ENCODE assay signal across 8 cellular contexts in genomic region chr14:100375273-100375962, GRCh38. TPM values are rescaled to one million over a fixed set of nuclear protein-coding genes. Genes with fewer than 3 reads are reported as not detected.
DNase-seq lines count a peak whose midpoint lies in the region; ATAC-seq and TF ChIP-seq lines count a peak whose summit lies in the region.

No MANE protein-coding gene starts in this region.

- no peaks in the 10 kb centered on the region for H3K27me3 ChIP-seq in liver (ENCODE audit: control insufficient read depth in 4 of 4, insufficient read depth in 4 of 4, low read length in 3 of 4)

- no peaks in the 10 kb centered on the region for H3K9me3 ChIP-seq in liver (ENCODE audit: control insufficient read depth in 4 of 4, low read length in 3 of 4)

- peak overlapping the region; percentile 87 for H3K4me3 ChIP-seq in WI38 (ENCODE audit: low read depth, low read length)
- H3K4me3 ChIP-seq in liver (ENCODE audit: low read depth in 1 of 3, low read length in 3 of 3), result peak overlapping the region; percentile 81 to 86 (median 85)

- DNase-seq in EH (ENCODE audit: low read depth) (peak; percentile 99), KBM-7 (peak; percentile 73), ecto neural progenitor cell (ENCODE audit: low spot score) (no peak)
- DNase-seq in stimulated activated CD4-positive, alpha-beta T cell treated with anti-CD3 and anti-CD28 coated beads, TNF-alpha, amount 100 ng/mL, for 4 hours (ENCODE audit: low read depth in 3 of 3), result peak; percentile 61 to 73 (median 68)

- TF ChIP-seq RAD21 in liver (IDR thresholded peaks at IDR 0.05), result no peak

- peak; percentile 44 for ATAC-seq in GM21717 (IDR thresholded peaks at IDR 0.05; ENCODE audit: unreplicated experiment)

- in situ Hi-C loops in KBM-7 (cut with MboI; ENCODE audit: low pct_unique_long_range_greater_than_20kb, low sequenced_read_pairs), result loop anchor here (25.0 kb wide), 2 partner anchors 262 to 512 kb away; no protein-coding TSS in a partner anchor

- peaks cover 6 to 25% (median 19%) of the 10 kb centered on the region in 4 donors for H3K4me1 ChIP-seq in liver (ENCODE audit: control insufficient read depth in 4 of 4, insufficient read depth in 4 of 4, low read length in 3 of 4)

- H3K27ac ChIP-seq in cingulate gyrus (ENCODE audit: low read depth, low read length), result peak overlapping the region; percentile 72
- H3K27ac ChIP-seq in liver (ENCODE audit: low read depth in 1 of 2, low read length in 2 of 2), result peak overlapping the region; percentile 83 to 94

- no peak for TF ChIP-seq CTCF in WI38 (IDR thresholded peaks at IDR 0.05; ENCODE audit: low read depth, low read length)
- no peak for TF ChIP-seq CTCF in liver (IDR thresholded peaks at IDR 0.05; ENCODE audit: low read depth, low read length, missing input control)

- WGBS in liver, result 5% methylated on average over 17 of the region's 17 CpGs

- peak overlapping the region; percentile 82 to 87 for H3K9ac ChIP-seq in liver (ENCODE audit: low read depth in 1 of 2, low read length in 2 of 2)

- no peaks in the 10 kb centered on the region for H3K36me3 ChIP-seq in liver (ENCODE audit: control insufficient read depth in 4 of 4, insufficient read depth in 3 of 4, low read depth in 1 of 4, low read length in 3 of 4)

TF ChIP-seq in liver, 16 proteins besides CTCF, POLR2A, EP300 and RAD21:
- TF ChIP-seq YY1 (IDR thresholded peaks at IDR 0.05), result no peak
- no peak for TF ChIP-seq JUND (IDR thresholded peaks at IDR 0.05)
- peak; percentile 62 to 76 for TF ChIP-seq RXRA (IDR thresholded peaks at IDR 0.05)
- peak; percentile 12 for TF ChIP-seq ATF3 (IDR thresholded peaks at IDR 0.05)
TF ChIP-seq in liver: peak in this region for 2.

RNA-seq across cellular contexts. Expression of gene WDR25, which starts 0.9 kb away (rescaled TPM):
- total RNA-seq in liver, result 1 to 10 TPM; 5.1 to 8.3 TPM
- polyA plus RNA-seq in liver, result 1 to 10 TPM; 3.2 to 5.0 TPM

RNA-seq across cellular contexts. Expression of gene SLC25A47, which starts 52.3 kb away (rescaled TPM):
- 100 to 1,000 TPM in 1 of 2 donors, 10 to 100 TPM in 1; 23.7 to 454 TPM for total RNA-seq in liver
- 100 to 1,000 TPM; 128 to 469 TPM for polyA plus RNA-seq in liver
